In the genomic region with DNA sequence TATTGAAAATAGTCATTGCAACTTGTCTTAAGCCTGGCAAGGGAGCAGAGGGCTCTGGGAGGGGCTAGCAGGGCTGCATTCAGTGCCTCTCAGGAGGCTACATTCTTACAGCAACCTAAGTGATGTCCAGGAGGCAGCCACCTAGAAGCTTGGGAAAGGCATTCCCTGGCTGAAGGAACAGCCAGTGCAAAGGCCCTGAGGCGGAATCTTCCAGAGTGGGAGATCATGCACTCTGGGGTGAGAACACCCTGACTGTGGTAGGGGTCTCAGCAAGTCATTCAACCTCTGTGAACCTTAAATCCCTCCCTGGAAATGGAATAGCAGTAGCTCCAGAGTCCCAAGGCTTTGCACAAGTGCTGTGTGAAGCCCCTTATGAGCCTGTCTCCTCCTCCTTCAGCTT, we compare ENCODE assay signal across 28 cellular contexts.
"Had no signal": no experiment of that assay in that cellular context is flagged by ENCODE, and none has a peak within 500 bp of the region (broad histone marks: within the 10 kb centered on the region; RNA-seq: fewer than 3 reads in every experiment).

No MANE protein-coding gene starts in this region.

- H3K27ac ChIP-seq: colonic mucosa, epithelial cell of prostate, esophagus squamous epithelium, gastrocnemius medialis, heart right ventricle, left lung, lower lobe of right lung had no signal

- DNase-seq: colonic mucosa; cortex of kidney; effector CD8-positive, alpha-beta T cell; effector memory CD8-positive, alpha-beta T cell; endodermal cell; erythroblast; esophagus squamous epithelium; foreskin fibroblast; foreskin melanocyte; gastrocnemius medialis; glutamatergic neuron; head of caudate nucleus; heart right ventricle; hippocampal formation; left cardiac atrium; left lung; left ventricle myocardium superior; lower lobe of right lung; mesenchymal stem cell; mucosa of descending colon; naive B cell had no signal

- H3K9me3 ChIP-seq: colonic mucosa, esophagus squamous epithelium, gastrocnemius medialis, heart right ventricle, left lung, lower lobe of right lung, mucosa of descending colon had no signal

- H3K4me3 ChIP-seq: colonic mucosa, esophagus squamous epithelium, gastrocnemius medialis, heart right ventricle, left lung, lower lobe of right lung, mucosa of descending colon had no signal

- H3K27ac Mint-ChIP-seq: dendritic cell treated with granulocyte-macrophage colony-stimulating factor and Interleukin-4, amounts not matched to agents 40 ng/mL and 50 ng/mL, for 4 days; effector memory CD8-positive, alpha-beta T cell; endodermal cell; mesothelial cell of epicardium; naive B cell had no signal

- H3K9me3 Mint-ChIP-seq: dendritic cell treated with granulocyte-macrophage colony-stimulating factor and Interleukin-4, amounts not matched to agents 40 ng/mL and 50 ng/mL, for 4 days; effector memory CD8-positive, alpha-beta T cell; endodermal cell; mesothelial cell of epicardium; naive B cell had no signal

- H3K36me3 Mint-ChIP-seq: mesothelial cell of epicardium, naive B cell had no signal

- ATAC-seq: effector memory CD8-positive, alpha-beta T cell; esophagus mucosa; gastrocnemius medialis; heart right ventricle; left cardiac atrium; left lung; left ventricle myocardium superior; lower lobe of right lung; mucosa of descending colon had no signal

- H3K36me3 ChIP-seq: colonic mucosa, esophagus squamous epithelium, gastrocnemius medialis, heart right ventricle, left lung, lower lobe of right lung had no signal

- FAIRE-seq: endometrium, islet of Langerhans, keratinocyte had no signal

- H3K4me1 Mint-ChIP-seq: mesothelial cell of epicardium, naive B cell had no signal

- H3K4me3 Mint-ChIP-seq: dendritic cell treated with granulocyte-macrophage colony-stimulating factor and Interleukin-4, amounts not matched to agents 40 ng/mL and 50 ng/mL, for 4 days; effector memory CD8-positive, alpha-beta T cell; endodermal cell; mesothelial cell of epicardium; naive B cell had no signal

- H3K4me1 ChIP-seq: colonic mucosa, esophagus squamous epithelium, gastrocnemius medialis, heart right ventricle, left lung, lower lobe of right lung had no signal
